Comparison of ENCODE assay signal across 8 cellular contexts in genomic region chr4:73068496-73069337, GRCh38. TPM values are rescaled to one million over a fixed set of nuclear protein-coding genes. Genes with fewer than 3 reads are reported as not detected.
DNase-seq lines count a peak whose midpoint lies in the region; ATAC-seq and TF ChIP-seq lines count a peak whose summit lies in the region.

No MANE protein-coding gene starts in this region.

- H3K27ac ChIP-seq in heart right ventricle (peak overlapping the region; percentile 86 to 99 (median 94)), prostate gland (peak overlapping the region; percentile 89 to 91)

- DNase-seq in NCI-H82 (lab: John Stamatoyannopoulos, UW) (peak; percentile 45), NCI-H82 treated with DMSO at 0.1 percent for 48 hours (lab: John Stamatoyannopoulos, UW; ENCODE audit: unreplicated experiment) (no peak), NCI-H146 treated with DMSO at 0.1 percent for 48 hours (lab: John Stamatoyannopoulos, UW; ENCODE audit: unreplicated experiment) (peak; percentile 43), heart right ventricle (no peak), prostate gland (ENCODE audit: low spot score) (no peak), NCI-H187 treated with DMSO at 0.1 percent for 48 hours (lab: John Stamatoyannopoulos, UW) (no peak)

- peaks cover 60% of the 10 kb centered on the region for H3K36me3 Mint-ChIP-seq in activated T-helper 17 cell treated with anti-CD3 and anti-CD28 coated beads, Interleukin-2, amount 50 U/mL, for 72 hours (ENCODE audit: low read depth)

- H3K27me3 ChIP-seq in heart right ventricle (no peaks in the 10 kb centered on the region), prostate gland (replicated peaks; ENCODE audit: insufficient read depth) (no peaks in the 10 kb centered on the region)

- peak overlapping the region; percentile 96 for H3K27ac Mint-ChIP-seq in activated T-helper 17 cell treated with anti-CD3 and anti-CD28 coated beads, Interleukin-2, amount 50 U/mL, for 72 hours

- ATAC-seq in HG02642 (IDR thresholded peaks at IDR 0.05; ENCODE audit: poor library complexity, unreplicated experiment) (peak; percentile 2), heart right ventricle (peak in 2 of 8 donors; percentile 13 to 16)
- no peak for ATAC-seq in activated T-helper 17 cell treated with anti-CD3 and anti-CD28 coated beads, Interleukin-2, amount 50 U/mL, for 72 hours (replicated peaks)

- H3K4me1 ChIP-seq in heart right ventricle = peaks cover 0 to 39% (median 29%) of the 10 kb centered on the region in 9 donors
- H3K4me1 ChIP-seq in prostate gland (replicated peaks) = no peaks in the 10 kb centered on the region

- peaks cover 0 to 41% (median 0%) of the 10 kb centered on the region in 9 donors for H3K36me3 ChIP-seq in heart right ventricle
- H3K36me3 ChIP-seq in prostate gland = no peaks in the 10 kb centered on the region

- H3K4me3 ChIP-seq in heart right ventricle (peak overlapping the region; percentile 62 to 99 (median 78)), prostate gland (peak overlapping the region; percentile 85 to 90)

- no peaks in the 10 kb centered on the region for H3K9me3 ChIP-seq in heart right ventricle
- no peaks in the 10 kb centered on the region for H3K9me3 ChIP-seq in prostate gland

- peaks cover 11% of the 10 kb centered on the region for H3K4me1 Mint-ChIP-seq in activated T-helper 17 cell treated with anti-CD3 and anti-CD28 coated beads, Interleukin-2, amount 50 U/mL, for 72 hours

- WGBS in heart right ventricle, 2 donors = 1% methylated on average over 27 of the region's 27 CpGs
- WGBS in prostate gland = under 1% methylated on average over 26 of the region's 27 CpGs

- peak overlapping the region; percentile 89 for H3K4me3 Mint-ChIP-seq in activated T-helper 17 cell treated with anti-CD3 and anti-CD28 coated beads, Interleukin-2, amount 50 U/mL, for 72 hours

- no peaks in the 10 kb centered on the region for H3K27me3 Mint-ChIP-seq in activated T-helper 17 cell treated with anti-CD3 and anti-CD28 coated beads, Interleukin-2, amount 50 U/mL, for 72 hours

- TF ChIP-seq POLR2A in prostate gland (IDR thresholded peaks at IDR 0.05) = no peak

- H3K9me3 Mint-ChIP-seq in activated T-helper 17 cell treated with anti-CD3 and anti-CD28 coated beads, Interleukin-2, amount 50 U/mL, for 72 hours = no peaks in the 10 kb centered on the region

- intact Hi-C loops in heart right ventricle (cut with DNase I) = loop anchor here in 6 of 10 donors (1.0 to 5.0 kb wide), 3 partner anchors 189 to 191 kb away; partner anchors contain the start of gene ANKRD17 (in 5 of the 6)
- intact Hi-C loops in prostate gland (cut with DNase I) = loop anchor here (1.0 kb wide), 1 partner anchor 191 kb away; no protein-coding TSS in a partner anchor

- TF ChIP-seq CTCF in heart right ventricle (IDR thresholded peaks at IDR 0.05) (no peak), prostate gland (IDR thresholded peaks at IDR 0.05) (no peak)

RNA-seq across cellular contexts. Expression of gene COX18, which starts 0.8 kb away (rescaled TPM):
- 10 to 100 TPM; 22.2 to 28.3 TPM for total RNA-seq in activated T-helper 17 cell treated with anti-CD3 and anti-CD28 coated beads, Interleukin-2, amount 50 U/mL, for 72 hours
- 10 to 100 TPM; 16.8 to 22.3 (median 18.1) TPM for total RNA-seq in heart right ventricle
- 10 to 100 TPM in 1 of 2 donors, 1 to 10 TPM in 1; 8.0 to 10.5 TPM for polyA plus RNA-seq in heart right ventricle
- 10 to 100 TPM; 31.3 to 47.4 TPM for total RNA-seq in prostate gland

Comparison
In these comparisons a context has a peak if more than half of its experiments do, and no peak if none do; other contexts are left out.
1. DNase-seq: peak in NCI-H82 (single experiment) and NCI-H146 treated with DMSO at 0.1 percent for 48 hours (single experiment); none in NCI-H82 treated with DMSO at 0.1 percent for 48 hours (single experiment), heart right ventricle (0 of 2), prostate gland (single experiment) and NCI-H187 treated with DMSO at 0.1 percent for 48 hours (single experiment).